5 cellular contexts compared by ENCODE assay signal in the genomic region with DNA sequence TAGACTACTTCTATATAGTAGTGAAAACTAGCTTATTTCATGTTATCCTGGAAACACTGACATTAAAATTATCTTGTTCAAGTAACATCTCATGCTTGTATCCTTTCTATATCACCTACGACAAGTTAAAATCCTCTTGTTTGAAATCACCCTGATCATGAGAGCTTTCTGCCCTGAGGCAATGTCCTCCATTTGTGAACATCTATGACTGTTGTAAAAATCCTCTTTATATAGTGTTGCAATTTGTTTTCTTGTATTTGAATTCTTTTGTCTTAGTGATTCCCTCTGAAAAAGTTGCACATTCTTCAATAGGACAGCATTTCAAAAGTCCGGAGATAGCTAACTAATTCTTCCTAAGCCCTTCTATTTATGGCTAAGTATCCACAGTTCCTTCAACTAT.
"Had no signal": no experiment of that assay in that cellular context is flagged by ENCODE, and none has a peak within 500 bp of the region (broad histone marks: within the 10 kb centered on the region; RNA-seq: fewer than 3 reads in every experiment).

No MANE protein-coding gene starts in this region.

- DNase-seq: IMR-90, KBM-7 had no signal

- H3K27ac ChIP-seq: HL-60 had no signal

- H3K27me3 Mint-ChIP-seq: IgD-negative memory B cell had no signal

- H3K27ac Mint-ChIP-seq: IgD-negative memory B cell had no signal

- H3K36me3 Mint-ChIP-seq: IgD-negative memory B cell had no signal

- H3K4me3 ChIP-seq: K562 had no signal

- H3K4me3 Mint-ChIP-seq: IgD-negative memory B cell had no signal

- H3K4me1 Mint-ChIP-seq: IgD-negative memory B cell had no signal
